ENCODE assay signal across 8 cellular contexts in genomic region chr5:60842859-60843692, GRCh38. TPM values are rescaled to one million over a fixed set of nuclear protein-coding genes. Genes with fewer than 3 reads are reported as not detected.
DNase-seq lines count a peak whose midpoint lies in the region; ATAC-seq and TF ChIP-seq lines count a peak whose summit lies in the region.

No MANE protein-coding gene starts in this region.

- DNase-seq in cardiac muscle cell (ENCODE audit: low read depth in 1 of 2, low spot score in 1 of 2) (peak in 1 of 2 donors; percentile 15), Right ventricle myocardium superior (no peak), adipocyte (ENCODE audit: low read depth) (peak; percentile 20), NCI-H1048 (lab: John Stamatoyannopoulos, UW) (no peak), NCI-H774 (lab: John Stamatoyannopoulos, UW) (no peak)

- ATAC-seq in Right ventricle myocardium superior (ENCODE audit: poor library complexity) (no peak), HG03571 (IDR thresholded peaks at IDR 0.05; ENCODE audit: unreplicated experiment) (peak; percentile 10)

- no peaks in the 10 kb centered on the region for H3K9me3 ChIP-seq in cardiac muscle cell (ENCODE audit: low read depth)
- H3K9me3 ChIP-seq in adipocyte (ENCODE audit: control insufficient read depth, low read length): no peaks in the 10 kb centered on the region
- H3K9me3 ChIP-seq in iPS-18a (ENCODE audit: control insufficient read depth, low read depth, low read length): no peaks in the 10 kb centered on the region
- no peaks in the 10 kb centered on the region for H3K9me3 ChIP-seq in skeletal muscle satellite cell (replicated peaks; ENCODE audit: low read length)

- intact Hi-C loops in Right ventricle myocardium superior (cut with DNase I): no loop called here

- H3K4me1 ChIP-seq in cardiac muscle cell (ENCODE audit: low read depth) (peaks cover 3% of the 10 kb centered on the region), adipocyte (ENCODE audit: control insufficient read depth, insufficient read depth, low read length) (peaks cover 10% of the 10 kb centered on the region), iPS-18a (ENCODE audit: control insufficient read depth, low read depth, low read length) (peaks cover 4% of the 10 kb centered on the region), skeletal muscle satellite cell (ENCODE audit: control insufficient read depth, insufficient read depth, low read length) (peaks cover 10% of the 10 kb centered on the region)

- H3K4me3 ChIP-seq in cardiac muscle cell (peak overlapping the region; percentile 98), adipocyte (ENCODE audit: low read length) (peak overlapping the region; percentile 72), iPS-18a (ENCODE audit: low read length) (peak overlapping the region; percentile 71), skeletal muscle satellite cell (ENCODE audit: low read length) (peak overlapping the region; percentile 81)

- H3K27me3 ChIP-seq in cardiac muscle cell: peaks cover 68% of the 10 kb centered on the region
- peaks cover 45% of the 10 kb centered on the region for H3K27me3 ChIP-seq in adipocyte (replicated peaks; ENCODE audit: control insufficient read depth, insufficient read depth, low read length)
- peaks cover 25% of the 10 kb centered on the region for H3K27me3 ChIP-seq in iPS-18a (ENCODE audit: control insufficient read depth, insufficient read depth, low read length)
- H3K27me3 ChIP-seq in skeletal muscle satellite cell (ENCODE audit: control insufficient read depth, insufficient read depth, low read length): peaks cover 68% of the 10 kb centered on the region

- peak overlapping the region; percentile 97 for H3K4me2 ChIP-seq in skeletal muscle satellite cell (ENCODE audit: low read length)

- H3K36me3 ChIP-seq in cardiac muscle cell (no peaks in the 10 kb centered on the region), adipocyte (ENCODE audit: control insufficient read depth, insufficient read depth, low read length, severe bottlenecking) (no peaks in the 10 kb centered on the region), iPS-18a (ENCODE audit: control insufficient read depth, low read depth, low read length) (no peaks in the 10 kb centered on the region), skeletal muscle satellite cell (ENCODE audit: insufficient read depth, low read length) (no peaks in the 10 kb centered on the region)

- H3K9ac ChIP-seq in adipocyte (ENCODE audit: low read length): no peak overlapping the region
- H3K9ac ChIP-seq in iPS-18a (ENCODE audit: low read length): peak overlapping the region; percentile 52
- no peak overlapping the region for H3K9ac ChIP-seq in skeletal muscle satellite cell (ENCODE audit: low read depth, low read length)

- TF ChIP-seq CTCF in cardiac muscle cell (IDR thresholded peaks at IDR 0.05; ENCODE audit: low read depth, low read length): no peak

- H3K27ac ChIP-seq in cardiac muscle cell: no peak overlapping the region
- no peak overlapping the region for H3K27ac ChIP-seq in iPS-18a (ENCODE audit: low read length)

RNA-seq across cellular contexts. Expression of gene ELOVL7, which starts 1.0 kb away (rescaled TPM):
- 0.14 and 0.42 TPM in 2 replicates for total RNA-seq in cardiac muscle cell
- 0.64 and 1.6 TPM in 2 replicates for polyA plus RNA-seq in cardiac muscle cell
- 0.73 TPM for total RNA-seq in Right ventricle myocardium superior
- total RNA-seq in skeletal muscle satellite cell (2012; rRNA removed): 0.44 and 0.51 TPM in 2 replicates
